Comparison of ENCODE assay signal across 6 cellular contexts in the genomic region with DNA sequence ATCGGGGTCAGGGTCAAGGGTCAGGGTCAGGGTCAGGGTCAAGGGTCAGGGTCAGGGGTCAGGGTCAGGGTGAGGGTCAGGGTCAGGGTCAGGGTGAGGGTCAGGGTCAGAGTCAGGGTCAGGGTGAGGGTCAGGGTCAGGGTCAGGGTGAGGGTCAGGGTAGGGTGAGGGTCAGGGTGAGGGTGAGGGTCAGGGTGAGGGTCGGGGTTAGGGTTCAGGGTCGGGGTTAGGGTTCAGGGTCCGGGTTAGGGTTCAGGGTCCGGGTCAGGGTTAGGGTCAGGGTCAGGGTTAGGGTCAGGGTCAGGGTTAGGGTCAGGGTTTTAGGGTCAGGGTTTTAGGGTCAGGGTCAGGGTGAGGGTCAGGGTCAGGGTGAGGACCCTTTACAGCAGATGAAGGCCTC. TPM values are rescaled to one million over a fixed set of nuclear protein-coding genes. Genes with fewer than 3 reads are reported as not detected.
"Had no signal": no experiment of that assay in that cellular context is flagged by ENCODE, and none has a peak within 500 bp of the region (broad histone marks: within the 10 kb centered on the region; RNA-seq: fewer than 3 reads in every experiment).

No MANE protein-coding gene starts in this region.

RNA-seq across cellular contexts. Expression of a gene that starts 22.4 kb away (rescaled TPM):
- total RNA-seq: PC-3, Right ventricle myocardium inferior, Right ventricle myocardium superior, SJCRH30, SJSA1, SK-MEL-5 had no signal
